Comparison of ENCODE assay signal across 20 cellular contexts in genomic region chr18:28514699-28515098, GRCh38.
"Had no signal": no experiment of that assay in that cellular context is flagged by ENCODE, and none has a peak within 500 bp of the region (broad histone marks: within the 10 kb centered on the region; RNA-seq: fewer than 3 reads in every experiment).

No MANE protein-coding gene starts in this region.

- H3K9me3 ChIP-seq: esophagus muscularis mucosa, gastrocnemius medialis, neutrophil, testis, upper lobe of right lung, vagina had no signal

- H3K4me3 ChIP-seq: dorsolateral prefrontal cortex, esophagus muscularis mucosa, gastrocnemius medialis, heart right ventricle, mucosa of descending colon, testis, tibial nerve, upper lobe of right lung, vagina had no signal

- ATAC-seq: gastrocnemius medialis; heart right ventricle; mucosa of descending colon; naive thymus-derived CD8-positive, alpha-beta T cell; sciatic nerve; stimulated activated naive B cell treated with anti-CD40 and anti-IgM and Interleukin-4, amounts not matched to agents 10 μg/mL and 1 μg/mL and 100 μg/mL, for 72 hours; stimulated activated naive CD8-positive, alpha-beta T cell treated with anti-CD3 and anti-CD28 coated beads, Interleukin-15, amount 100 ng/mL, for 72 hours; upper lobe of right lung had no signal

- H3K27ac ChIP-seq: dorsolateral prefrontal cortex, esophagus muscularis mucosa, gastrocnemius medialis, heart right ventricle, neutrophil, testis, tibial nerve, upper lobe of right lung, vagina had no signal

- DNase-seq: dorsolateral prefrontal cortex; effector CD8-positive, alpha-beta T cell; gastrocnemius medialis; heart right ventricle; hypothalamus; kidney glomerular epithelial cell; mucosa of descending colon; naive thymus-derived CD8-positive, alpha-beta T cell; posterior cingulate gyrus; stimulated activated CD4-positive, alpha-beta T cell treated with anti-CD3 and anti-CD28 coated beads, Interleukin-2, amount 100 ng/mL, for 24 hours; stimulated activated CD4-positive, alpha-beta T cell treated with anti-CD3 and anti-CD28 coated beads, Interleukin-4, amount 100 ng/mL, for 4 hours; stimulated activated naive B cell treated with anti-CD40 and anti-IgM and Interleukin-4, amounts not matched to agents 10 μg/mL and 1 μg/mL and 100 μg/mL, for 72 hours; stimulated activated naive CD8-positive, alpha-beta T cell treated with anti-CD3 and anti-CD28 coated beads, Interleukin-15, amount 100 ng/mL, for 72 hours; testis; upper lobe of right lung had no signal

- H3K27me3 ChIP-seq: dorsolateral prefrontal cortex, esophagus muscularis mucosa, gastrocnemius medialis, heart right ventricle, neutrophil, testis, tibial nerve, upper lobe of right lung, vagina had no signal

- H3K4me1 ChIP-seq: esophagus muscularis mucosa, gastrocnemius medialis, heart right ventricle, testis, tibial nerve, upper lobe of right lung, vagina had no signal

- H3K36me3 ChIP-seq: esophagus muscularis mucosa, gastrocnemius medialis, heart right ventricle, neutrophil, tibial nerve, upper lobe of right lung, vagina had no signal
